Comparison of ENCODE assay signal across 23 cellular contexts in the genomic region with DNA sequence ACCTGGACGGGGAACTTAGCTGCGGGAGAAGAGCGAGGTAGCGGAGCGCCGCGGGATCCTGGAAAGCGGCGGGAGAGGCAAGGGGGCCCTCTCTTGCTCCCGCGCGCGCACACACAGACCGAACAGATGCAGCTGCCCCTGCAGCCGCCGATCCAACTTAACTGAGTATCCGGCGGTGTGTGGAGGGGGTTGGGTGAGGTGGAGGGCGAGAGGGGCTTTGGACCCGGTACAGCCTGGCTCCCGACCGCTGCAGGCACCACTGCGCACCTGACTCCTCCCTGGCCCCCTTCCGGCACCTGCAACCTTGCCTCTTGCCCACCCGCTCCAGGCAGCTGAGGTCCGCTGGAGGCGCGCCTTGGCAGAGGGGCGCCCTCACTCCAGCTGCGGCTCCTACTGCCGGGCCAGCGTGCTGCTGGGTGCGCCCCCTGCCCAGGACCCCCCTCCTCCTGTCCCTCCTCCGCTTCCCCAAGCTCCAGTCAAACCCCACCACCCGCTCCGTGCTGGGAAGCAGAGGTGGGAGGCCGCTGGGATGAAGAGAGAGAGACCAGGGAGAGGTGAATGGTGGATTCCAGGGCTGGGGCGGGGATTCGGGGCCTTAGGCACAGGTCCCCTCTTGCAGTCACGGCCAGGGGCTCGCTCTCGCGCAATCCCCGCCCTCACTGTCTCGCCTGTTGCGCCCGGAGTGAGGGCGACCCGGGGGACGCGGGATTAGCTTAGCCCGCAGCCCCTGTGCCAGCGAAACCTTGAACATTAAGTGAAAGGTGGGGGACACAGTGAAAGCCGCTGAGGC. TPM values are rescaled to one million over a fixed set of nuclear protein-coding genes. Genes with fewer than 3 reads are reported as not detected.
DNase-seq lines count a peak whose midpoint lies in the region; ATAC-seq and TF ChIP-seq lines count a peak whose summit lies in the region.
"Had no signal": no experiment of that assay in that cellular context is flagged by ENCODE, and none has a peak within 500 bp of the region (broad histone marks: within the 10 kb centered on the region; RNA-seq: fewer than 3 reads in every experiment).

No MANE protein-coding gene starts in this region.

- WGBS in psoas muscle, 3 donors: 1 to 2% (median 2%) methylated on average over 46 to 54 of the region's 54 CpGs

- no peaks in the 10 kb centered on the region for H3K36me3 ChIP-seq in HUES48 (ENCODE audit: control insufficient read depth, insufficient read depth, low read length)
- no peaks in the 10 kb centered on the region for H3K36me3 ChIP-seq in PC-3 (ENCODE audit: low read depth, low read length)
- H3K36me3 ChIP-seq in psoas muscle (ENCODE audit: insufficient read depth in 1 of 2, low read depth in 1 of 2): no peaks in the 10 kb centered on the region
- H3K36me3 ChIP-seq: ascending aorta, BE2C, colonic mucosa, pancreas, tibial artery had no signal

- ATAC-seq in PC-3 (no peak), psoas muscle (no peak), GM21825 (IDR thresholded peaks at IDR 0.05; ENCODE audit: unreplicated experiment) (no peak)
- ATAC-seq: gastroesophageal sphincter, pancreas had no signal

- H3K79me2 ChIP-seq in PC-3 (ENCODE audit: low read length): peaks cover 14% of the 10 kb centered on the region

- peak overlapping the region; percentile 75 for H3K4me2 ChIP-seq in PC-3 (ENCODE audit: low read length)

- H3K4me1 ChIP-seq in HUES48 (ENCODE audit: control insufficient read depth, insufficient read depth, low read length) (peaks cover 17% of the 10 kb centered on the region), PC-3 (ENCODE audit: insufficient read depth, low read length) (no peaks in the 10 kb centered on the region), psoas muscle (no peaks in the 10 kb centered on the region)
- H3K4me1 ChIP-seq: ascending aorta, BE2C, colonic mucosa, pancreas had no signal

- H2AFZ ChIP-seq in PC-3 (ENCODE audit: low read length): no peak overlapping the region

- POLR2A ChIA-PET in PC-3 (lab: Charles Lee; ENCODE audit: unreplicated experiment): no interaction called here

- no TSS peak for BruUV-seq in PC-3 (replicated peaks; lab: Mats Ljungman, UMichigan)

- no peaks in the 10 kb centered on the region for H3K9me2 ChIP-seq in PC-3 (replicated peaks; ENCODE audit: low read length)

- H3K4me3 ChIP-seq in HUES48 (ENCODE audit: low read depth, low read length) (peak overlapping the region; percentile 54), PC-3 (ENCODE audit: low read length) (peak overlapping the region; percentile 55; the same call in 1 of the 2 replicates), psoas muscle (no peak overlapping the region)
- H3K4me3 ChIP-seq: ascending aorta, colonic mucosa, skin epidermis had no signal

- H3K27ac ChIP-seq in HUES48 (ENCODE audit: low read depth, low read length): no peak overlapping the region
- H3K27ac ChIP-seq in PC-3 (ENCODE audit: low read length): no peak overlapping the region
- no peak overlapping the region for H3K27ac ChIP-seq in psoas muscle
- H3K27ac ChIP-seq: ascending aorta, colonic mucosa, gastroesophageal sphincter, pancreas, skin epidermis, tibial artery had no signal

- H4K20me1 ChIP-seq in PC-3 (ENCODE audit: low read length): no peaks in the 10 kb centered on the region

- CTCF ChIA-PET in PC-3 (lab: Charles Lee): no interaction called here

- H3K27me3 ChIP-seq in HUES48 (ENCODE audit: control insufficient read depth, insufficient read depth, low read length) (peaks cover 93% of the 10 kb centered on the region), PC-3 (ENCODE audit: low read length) (peaks cover 46% of the 10 kb centered on the region), psoas muscle (ENCODE audit: insufficient read depth in 3 of 3, low read length in 2 of 3) (peaks cover 0 to 82% (median 35%) of the 10 kb centered on the region in 3 donors)

- H3F3A ChIP-seq in PC-3 (ENCODE audit: low read length, unreplicated experiment): no peaks in the 10 kb centered on the region

- intact Hi-C loops in PC-3 (cut with micrococcal nuclease) (no loop called here), psoas muscle (cut with DNase I) (no loop called here)

- H3K9me3 ChIP-seq in HUES48 (ENCODE audit: control insufficient read depth, insufficient read depth, low read length) (peaks cover 12% of the 10 kb centered on the region), PC-3 (ENCODE audit: low read length) (no peaks in the 10 kb centered on the region), psoas muscle (peaks cover 8% of the 10 kb centered on the region)
- H3K9me3 ChIP-seq: ascending aorta, colonic mucosa, pancreas had no signal

- TF ChIP-seq CTCF in PC-3 (conservative IDR thresholded peaks at IDR 0.05; ENCODE audit: low read depth, low read length) (no peak), psoas muscle (IDR thresholded peaks at IDR 0.05) (no peak)

- DNase-seq in PC-3 (no peak), islet precursor cell (peak; percentile 69), psoas muscle (peak; percentile 7 to 48), T-helper 2 cell (no peak), inferior parietal cortex (ENCODE audit: extremely low spot score) (no peak)
- no peak for DNase-seq in stimulated activated CD4-positive, alpha-beta T cell treated with anti-CD3 and anti-CD28 coated beads, Interleukin-12 subunit alpha, Interleukin-12 subunit beta, amount 100 ng/mL, for 4 hours
- DNase-seq: activated CD8-positive, alpha-beta memory T cell treated with anti-CD3 and anti-CD28 coated beads, Interleukin-2, amount 50 U/mL, for 4 hours; activated naive CD4-positive, alpha-beta T cell treated with Interleukin-2 at 50 U/mL for 16 hours; BE2C; colonic mucosa; DMS153; kidney glomerular epithelial cell; NCI-H446 treated with DMSO at 0.1 percent for 48 hours; tibial artery had no signal

- H3K9ac ChIP-seq in HUES48 (ENCODE audit: low read depth, low read length) (no peak overlapping the region), PC-3 (ENCODE audit: low read length) (no peak overlapping the region)

RNA-seq across cellular contexts. Expression of a gene that starts 2.6 kb away (rescaled TPM):
- 4.9 and 5.8 TPM in 2 replicates for total RNA-seq in PC-3 (2014; rRNA removed)
- 1 to 10 TPM in 1 of 4 donors, under 1 TPM in 3; 0.30 to 1.2 (median 0.70) TPM for total RNA-seq in psoas muscle
- polyA plus RNA-seq in psoas muscle: 1 to 10 TPM in 2 of 3 donors, under 1 TPM in 1; 0.66 to 1.3 (median 1.0) TPM
- total RNA-seq: ascending aorta, epithelial cell of proximal tubule, OCI-LY7, SK-MEL-5 had no signal

Comparison
In these comparisons a context has a peak if more than half of its experiments do, and no peak if none do; other contexts are left out.
1. DNase-seq: peak in islet precursor cell (single experiment) and psoas muscle (2 of 2); none in PC-3 (single experiment), T-helper 2 cell (0 of 5), inferior parietal cortex (single experiment) and stimulated activated CD4-positive, alpha-beta T cell treated with anti-CD3 and anti-CD28 coated beads, Interleukin-12 subunit alpha, Interleukin-12 subunit beta, amount 100 ng/mL, for 4 hours (single experiment).